Comparison of ENCODE assay signal across 1 cellular context in genomic region chr2:10448208-10448645, GRCh38.
TF ChIP-seq lines count a peak whose summit lies in the region.

ODC1 (minus strand) TSS chr2:10448327; CDS start chr2:10445032, 3,295 bp downstream.

TF ChIP-seq in K562, 482 proteins besides CTCF, POLR2A, EP300 and RAD21 (continued from another document and continues in another):
- TF ChIP-seq THRB (CRISPR knock-in tag; conservative IDR thresholded peaks at IDR 0.05) (no peak), HSF4 (CRISPR knock-in tag; IDR thresholded peaks at IDR 0.05; ENCODE audit: borderline replicate concordance) (no peak), TFE3 (CRISPR knock-in tag; IDR thresholded peaks at IDR 0.05) (no peak), ESRRB (CRISPR knock-in tag; IDR thresholded peaks at IDR 0.05; ENCODE audit: borderline replicate concordance) (no peak), TFAM (CRISPR knock-in tag; conservative IDR thresholded peaks at IDR 0.05) (no peak), ZNF717 (CRISPR knock-in tag; IDR thresholded peaks at IDR 0.05) (no peak), ZNF197 (CRISPR knock-in tag; IDR thresholded peaks at IDR 0.05; ENCODE audit: low read depth) (no peak), ZNF830 (CRISPR knock-in tag; IDR thresholded peaks at IDR 0.05) (no peak), ZFP91 (CRISPR knock-in tag; IDR thresholded peaks at IDR 0.05) (no peak), ZNF79 (CRISPR knock-in tag; IDR thresholded peaks at IDR 0.05; ENCODE audit: low read depth) (no peak), ZMIZ1 (IDR thresholded peaks at IDR 0.05; ENCODE audit: low read depth in 2 of 2, low read length in 2 of 2) (no peak), SETDB1 (IDR thresholded peaks at IDR 0.05; ENCODE audit: low read length) (no peak), THRAP3 (IDR thresholded peaks at IDR 0.05; ENCODE audit: borderline replicate concordance) (no peak), RFX7 (CRISPR knock-in tag; IDR thresholded peaks at IDR 0.05) (no peak), THAP12 (CRISPR knock-in tag; IDR thresholded peaks at IDR 0.05) (peak; percentile 85), STAT6 (CRISPR knock-in tag; IDR thresholded peaks at IDR 0.05) (no peak), TCF15 (CRISPR knock-in tag; IDR thresholded peaks at IDR 0.05) (no peak), ZNF512 (tag; IDR thresholded peaks at IDR 0.05) (no peak), ZNF551 (CRISPR knock-in tag; IDR thresholded peaks at IDR 0.05) (no peak), CEBPZ (IDR thresholded peaks at IDR 0.05; ENCODE audit: borderline replicate concordance, low read depth, low read length) (no peak), U2AF1 (optimal IDR thresholded peaks at IDR 0.05; ENCODE audit: low read depth, low read length) (no peak), TEAD4 (IDR thresholded peaks at IDR 0.05; ENCODE audit: low read length) (no peak), TEAD4 (CRISPR knock-in tag; IDR thresholded peaks at IDR 0.05; ENCODE audit: borderline replicate concordance) (no peak), KDM4B (IDR thresholded peaks at IDR 0.05; ENCODE audit: borderline replicate concordance in 2 of 2, low read depth in 1 of 2) (no peak), OTX1 (CRISPR knock-in tag; IDR thresholded peaks at IDR 0.05) (no peak), ZBTB11 (CRISPR knock-in tag; IDR thresholded peaks at IDR 0.05) (peak in 1 of 3 experiments; percentile 27; a peak in 1 of 6 replicates), ZNF696 (CRISPR knock-in tag; conservative IDR thresholded peaks at IDR 0.05) (no peak), ZNF24 (IDR thresholded peaks at IDR 0.05) (0 out of 2 replicates have a peak, but pooled peaks have one; percentile 14), CREB1 (IDR thresholded peaks at IDR 0.05) (peak; percentile 53; the same call in 1 of the 2 replicates), CREB1 (CRISPR knock-in tag; IDR thresholded peaks at IDR 0.05) (no peak; the same call in 1 of the 2 replicates), BCL6 (CRISPR knock-in tag; IDR thresholded peaks at IDR 0.05) (no peak), RBM22 (IDR thresholded peaks at IDR 0.05; ENCODE audit: low read depth, low read length, poor library complexity, severe bottlenecking) (no peak), KLF16 (IDR thresholded peaks at IDR 0.05) (peak; percentile 99)
